In genomic region chr13:61709258-61709657, GRCh38 we compare ENCODE assay signal across 34 cellular contexts.
"Had no signal": no experiment of that assay in that cellular context is flagged by ENCODE, and none has a peak within 500 bp of the region (broad histone marks: within the 10 kb centered on the region; RNA-seq: fewer than 3 reads in every experiment).

No MANE protein-coding gene starts in this region.

- H3K4me1 ChIP-seq: adrenal gland, ascending aorta, body of pancreas, breast epithelium had no signal

- FAIRE-seq: astrocyte, bronchial epithelial cell had no signal

- H3K9me3 ChIP-seq: adrenal gland, ascending aorta, body of pancreas had no signal

- H3K4me3 ChIP-seq: adrenal gland, ascending aorta, body of pancreas, breast epithelium, cardiac muscle cell had no signal

- H3K27ac ChIP-seq: adrenal gland, ascending aorta, body of pancreas, brain microvascular endothelial cell, breast epithelium, cardiac muscle cell had no signal

- ATAC-seq: activated naive CD4-positive, alpha-beta T cell treated with anti-CD3 and anti-CD28 coated beads, Interleukin-2, amount 50 U/mL, for 72 hours; activated naive CD8-positive, alpha-beta T cell treated with anti-CD3 and anti-CD28 coated beads, Interleukin-2, amount 50 U/mL, for 24 hours; activated T-cell treated with anti-CD3 and anti-CD28 coated beads, Interleukin-2, amount 50 U/mL, for 4 hours; activated T-cell treated with anti-CD3 and anti-CD28 coated beads, Interleukin-2, amount 50 U/mL, for 72 hours; activated T-helper 17 cell treated with anti-CD3 and anti-CD28 coated beads, Interleukin-2, amount 50 U/mL, for 72 hours; body of pancreas had no signal

- DNase-seq: activated effector memory CD4-positive, alpha-beta T cell treated with anti-CD3 and anti-CD28 coated beads, Interleukin-2, amount 50 U/mL, for 16 hours; activated effector memory CD4-positive, alpha-beta T cell treated with Interleukin-2 at 50 U/mL for 16 hours; activated gamma-delta T cell; activated gamma-delta T cell treated with Interleukin-2 at 50 U/mL for 16 hours; activated naive CD4-positive, alpha-beta T cell; activated naive CD4-positive, alpha-beta T cell treated with anti-CD3 and anti-CD28 coated beads for 36 hours; activated naive CD4-positive, alpha-beta T cell treated with anti-CD3 and anti-CD28 coated beads, Interleukin-2, amount 10 ng/mL, durations not matched to agents 7 days and 5 days; activated naive CD4-positive, alpha-beta T cell treated with anti-CD3 and anti-CD28 coated beads, Interleukin-2, amount 50 U/mL, for 16 hours; activated naive CD4-positive, alpha-beta T cell treated with Interleukin-2 at 50 U/mL for 16 hours; activated naive CD8-positive, alpha-beta T cell treated with anti-CD3 and anti-CD28 coated beads for 36 hours; activated naive CD8-positive, alpha-beta T cell treated with anti-CD3 and anti-CD28 coated beads, Interleukin-2, amount 10 ng/mL, durations not matched to agents 7 days and 5 days; activated naive CD8-positive, alpha-beta T cell treated with anti-CD3 and anti-CD28 coated beads, Interleukin-2, amount 50 U/mL, for 24 hours; activated T-cell treated with anti-CD3 and anti-CD28 coated beads, Interleukin-2, amount 50 U/mL, for 1 hour; activated T-cell treated with anti-CD3 and anti-CD28 coated beads, Interleukin-2, amount 50 U/mL, for 24 hours; activated T-cell treated with anti-CD3 and anti-CD28 coated beads, Interleukin-2, amount 50 U/mL, for 4 hours; activated T-cell treated with anti-CD3 and anti-CD28 coated beads, Interleukin-2, amount 50 U/mL, for 48 hours; activated T-cell treated with anti-CD3 and anti-CD28 coated beads, Interleukin-2, amount 50 U/mL, for 72 hours; adrenal gland; amniotic stem cell; amygdala; anterior cingulate cortex; aorta; body of pancreas; brain microvascular endothelial cell; caudate nucleus; central memory CD4-positive, alpha-beta T cell; cerebellar nuclear complex had no signal

- H3K27me3 ChIP-seq: adrenal gland, ascending aorta, body of pancreas, brain microvascular endothelial cell, breast epithelium, cardiac muscle cell had no signal

- H3K36me3 ChIP-seq: adrenal gland, ascending aorta, brain microvascular endothelial cell, breast epithelium, cardiac muscle cell had no signal
